ENCODE assay signal across 1 cellular context in genomic region chr11:67633758-67634365, GRCh38.
TF ChIP-seq lines count a peak whose summit lies in the region.

No MANE protein-coding gene starts in this region.

TF ChIP-seq in K562, 482 proteins besides CTCF, POLR2A, EP300 and RAD21:
- TF ChIP-seq SMARCE1 (IDR thresholded peaks at IDR 0.05) (no peak), USF1 (CRISPR knock-in tag; IDR thresholded peaks at IDR 0.05) (0 out of 2 replicates have a peak, but pooled peaks have one; percentile 25)
